Comparison of ENCODE assay signal across 11 cellular contexts in the genomic region with DNA sequence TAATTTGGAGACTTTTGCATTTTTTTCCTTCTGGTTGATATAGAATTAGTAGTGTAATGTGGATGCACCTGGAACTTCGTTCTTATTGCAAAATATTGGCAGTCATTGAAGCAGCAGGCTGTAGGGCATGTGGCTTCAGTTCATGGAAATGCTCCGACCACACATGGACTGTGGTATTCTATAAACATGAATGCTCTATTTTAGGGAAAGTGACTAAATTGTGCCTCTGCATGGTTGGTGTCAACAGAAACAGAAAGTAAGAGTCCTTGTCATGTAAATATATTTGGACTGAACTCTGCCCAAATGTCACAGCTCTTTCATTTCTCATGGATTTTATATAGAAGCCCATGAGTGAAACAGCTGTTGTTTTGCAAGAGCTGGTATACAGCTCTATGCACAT.
DNase-seq lines count a peak whose midpoint lies in the region; ATAC-seq and TF ChIP-seq lines count a peak whose summit lies in the region.
"Had no signal": no experiment of that assay in that cellular context is flagged by ENCODE, and none has a peak within 500 bp of the region (broad histone marks: within the 10 kb centered on the region; RNA-seq: fewer than 3 reads in every experiment).

No MANE protein-coding gene starts in this region.

- H3K4me1 ChIP-seq in lower lobe of right lung, result no peaks in the 10 kb centered on the region
- H3K4me1 ChIP-seq: HAP-1 had no signal

- peak; percentile 35 for DNase-seq in foreskin melanocyte
- no peak for DNase-seq in cerebellum (ENCODE audit: low spot score)
- no peak for DNase-seq in lower lobe of right lung
- no peak for DNase-seq in kidney tubule cell (ENCODE audit: low spot score)
- DNase-seq in T1000 (lab: John Stamatoyannopoulos, UW), result no peak
- DNase-seq: activated T-cell treated with anti-CD3 and anti-CD28 coated beads, Interleukin-2, amount 50 U/mL, for 72 hours; NCI-H1436 had no signal

- TF ChIP-seq CTCF in lower lobe of right lung (IDR thresholded peaks at IDR 0.05), result no peak

- H3K27ac ChIP-seq in lower lobe of right lung, result no peak overlapping the region

- ATAC-seq in GM18909 (IDR thresholded peaks at IDR 0.05; ENCODE audit: poor library complexity, unreplicated experiment) (peak; percentile 74), HG02623 (IDR thresholded peaks at IDR 0.05; ENCODE audit: unreplicated experiment) (peak; percentile 96), HG03571 (IDR thresholded peaks at IDR 0.05; ENCODE audit: unreplicated experiment) (peak; percentile 94), lower lobe of right lung (no peak)
- ATAC-seq: activated T-cell treated with anti-CD3 and anti-CD28 coated beads, Interleukin-2, amount 50 U/mL, for 72 hours had no signal

- intact Hi-C loops in lower lobe of right lung (cut with DNase I), result no loop called here

- H3K27me3 ChIP-seq in lower lobe of right lung (ENCODE audit: low read depth), result no peaks in the 10 kb centered on the region

- H3K4me3 ChIP-seq in lower lobe of right lung, result no peak overlapping the region
- H3K4me3 ChIP-seq: HAP-1 had no signal

- H3K36me3 ChIP-seq in lower lobe of right lung, result no peaks in the 10 kb centered on the region
- H3K36me3 ChIP-seq: HAP-1 had no signal

- H3K9me3 ChIP-seq in lower lobe of right lung, result no peaks in the 10 kb centered on the region
- H3K9me3 ChIP-seq: HAP-1 had no signal

Comparison
In these comparisons a context has a peak if more than half of its experiments do, and no peak if none do; other contexts are left out.
1. ATAC-seq: peak in GM18909 (single experiment), HG02623 (single experiment) and HG03571 (single experiment); none in lower lobe of right lung (0 of 2).